Comparison of ENCODE assay signal across 8 cellular contexts in genomic region chr1:63892632-63893395, GRCh38.
A peak's percentile ranks its signal among the peaks of the same experiment; 100 is the strongest.
DNase-seq lines count a peak whose midpoint lies in the region; ATAC-seq and TF ChIP-seq lines count a peak whose summit lies in the region.

No MANE protein-coding gene starts in this region.

- DNase-seq in iris pigment epithelial cell (ENCODE audit: low read depth) (peak; percentile 76), transverse colon (peak; percentile 26), hepatic stellate cell (ENCODE audit: low spot score) (no peak), epidermal melanocyte (ENCODE audit: insufficient read length, low spot score) (no peak)

- no peak for TF ChIP-seq CTCF in VCaP (conservative IDR thresholded peaks at IDR 0.05)
- TF ChIP-seq CTCF in transverse colon (IDR thresholded peaks at IDR 0.05) = no peak

- peak overlapping the region; percentile 5; the same call in 1 of the 2 replicates for H3K4me3 ChIP-seq in GM08714 (ENCODE audit: low read length)
- no peak overlapping the region for H3K4me3 ChIP-seq in transverse colon

- H3K4me1 ChIP-seq in transverse colon = peaks cover 0 to 4% (median 1%) of the 10 kb centered on the region in 4 donors

- H3K9me3 ChIP-seq in transverse colon = no peaks in the 10 kb centered on the region

- H3K27ac ChIP-seq in VCaP (peak overlapping the region; percentile 76), transverse colon (peak overlapping the region; percentile 41 to 70 (median 56))

- TF ChIP-seq POLR2A in transverse colon (IDR thresholded peaks at IDR 0.05) = no peak

- H3K27me3 ChIP-seq in transverse colon = no peaks in the 10 kb centered on the region

- H3K36me3 ChIP-seq in transverse colon = no peaks in the 10 kb centered on the region

- in situ Hi-C loops in transverse colon (cut with MboI; ENCODE audit: low pct_ligation_motif_present in 1 of 4, low pct_unique_long_range_greater_than_20kb in 1 of 4, low sequenced_read_pairs in 3 of 4) = no loop called here

- intact Hi-C loops in transverse colon (cut with DNase I; ENCODE audit: low total_unique reads) = no loop called here

- TF ChIP-seq EP300 in transverse colon (IDR thresholded peaks at IDR 0.05; ENCODE audit: low read depth) = no peak

- WGBS in transverse colon (ENCODE audit: low coverage in 1 of 2), 2 donors = 59 to 67% methylated on average over 3 to 8 of the region's 8 CpGs

- ATAC-seq in GM21447 (IDR thresholded peaks at IDR 0.05; ENCODE audit: unreplicated experiment) = peak; percentile 98
- ATAC-seq in HG03575 (IDR thresholded peaks at IDR 0.05; ENCODE audit: extremely low read depth, insufficient number of reproducible peaks, low FRiP score, unreplicated experiment) = peak; percentile 96

Comparison
In these comparisons a context has a peak if more than half of its experiments do, and no peak if none do; other contexts are left out.
1. DNase-seq: peak in iris pigment epithelial cell (single experiment) and transverse colon (single experiment); none in hepatic stellate cell (single experiment) and epidermal melanocyte (single experiment).